Comparison of ENCODE assay signal across 8 cellular contexts in genomic region chrX:107675823-107676555, GRCh38. TPM values are rescaled to one million over a fixed set of nuclear protein-coding genes. Genes with fewer than 3 reads are reported as not detected.
DNase-seq lines count a peak whose midpoint lies in the region; ATAC-seq, FAIRE-seq and TF ChIP-seq lines count a peak whose summit lies in the region.

No MANE protein-coding gene starts in this region.

- H3K4me3 ChIP-seq in BLaER1 (no peak overlapping the region), MM.1S (ENCODE audit: low read length) (peak overlapping the region; percentile 79), heart left ventricle (peak overlapping the region in 11 of 12 donors; percentile 23 to 57 (median 50)), small intestine (ENCODE audit: low read depth in 1 of 2, low read length in 2 of 2) (peak overlapping the region; percentile 41 to 52)

- ATAC-seq in activated T-helper 17 cell treated with anti-CD3 and anti-CD28 coated beads, Interleukin-2, amount 50 U/mL, for 72 hours (replicated peaks) = no peak
- ATAC-seq in heart left ventricle (no peak), GM21447 (IDR thresholded peaks at IDR 0.05; ENCODE audit: unreplicated experiment) (no peak)

- H3K9me3 ChIP-seq in BLaER1 = no peaks in the 10 kb centered on the region
- H3K9me3 ChIP-seq in MM.1S (replicated peaks; ENCODE audit: insufficient read depth, low read length) = no peaks in the 10 kb centered on the region
- no peaks in the 10 kb centered on the region for H3K9me3 ChIP-seq in heart left ventricle
- H3K9me3 ChIP-seq in small intestine (ENCODE audit: control insufficient read depth, low read depth) = no peaks in the 10 kb centered on the region

- DNase-seq in MM.1S (peak; percentile 56), heart left ventricle (no peak), small intestine (peak; percentile 42), A172 (ENCODE audit: low spot score) (no peak), UCSD-AML1 (lab: John Stamatoyannopoulos, UW; ENCODE audit: unreplicated experiment) (no peak)

- TF ChIP-seq CTCF in MM.1S (IDR thresholded peaks at IDR 0.05; ENCODE audit: low read length) = no peak
- no peak for TF ChIP-seq CTCF in heart left ventricle (IDR thresholded peaks at IDR 0.05)

- H3K9me3 Mint-ChIP-seq in activated T-helper 17 cell treated with anti-CD3 and anti-CD28 coated beads, Interleukin-2, amount 50 U/mL, for 72 hours = no peaks in the 10 kb centered on the region

- no peaks in the 10 kb centered on the region for H3K27me3 Mint-ChIP-seq in activated T-helper 17 cell treated with anti-CD3 and anti-CD28 coated beads, Interleukin-2, amount 50 U/mL, for 72 hours

- H3K4me1 ChIP-seq in BLaER1 (peaks cover 75% of the 10 kb centered on the region), MM.1S (ENCODE audit: low read length) (peaks cover 35% of the 10 kb centered on the region), heart left ventricle (peaks cover 0 to 68% (median 20%) of the 10 kb centered on the region in 12 donors), small intestine (ENCODE audit: control insufficient read depth in 2 of 2, insufficient read depth in 1 of 2, low read depth in 1 of 2, low read length in 1 of 2) (peaks cover 0 to 7% of the 10 kb centered on the region in 2 donors)

- peak overlapping the region; percentile 88 for H3K4me3 Mint-ChIP-seq in activated T-helper 17 cell treated with anti-CD3 and anti-CD28 coated beads, Interleukin-2, amount 50 U/mL, for 72 hours

- intact Hi-C loops in heart left ventricle (cut with DNase I) = loop anchor here in 7 of 10 donors (2.0 to 5.0 kb wide), 4 partner anchors 36 to 41 kb away; no protein-coding TSS in a partner anchor

- peaks cover 17% of the 10 kb centered on the region; the same call in 1 of the 2 replicates for H3K79me2 ChIP-seq in MM.1S (ENCODE audit: low read length)

- peaks cover 25% of the 10 kb centered on the region for H3K4me1 Mint-ChIP-seq in activated T-helper 17 cell treated with anti-CD3 and anti-CD28 coated beads, Interleukin-2, amount 50 U/mL, for 72 hours

- H3K9me2 ChIP-seq in MM.1S (replicated peaks; ENCODE audit: insufficient read depth, low read length) = no peaks in the 10 kb centered on the region

- peak overlapping the region; percentile 98 for H3K27ac Mint-ChIP-seq in activated T-helper 17 cell treated with anti-CD3 and anti-CD28 coated beads, Interleukin-2, amount 50 U/mL, for 72 hours

- H3K4me2 ChIP-seq in BLaER1 (peak overlapping the region; percentile 74), MM.1S (ENCODE audit: low read depth, low read length) (peak overlapping the region; percentile 80)

- H3K27ac ChIP-seq in BLaER1 (no peak overlapping the region), MM.1S (ENCODE audit: low read length) (peak overlapping the region; percentile 98), heart left ventricle (peak overlapping the region; percentile 53 to 99 (median 89)), small intestine (ENCODE audit: low read depth in 1 of 2, low read length in 1 of 2) (peak overlapping the region; percentile 82 to 100)

- H3K9ac ChIP-seq in BLaER1 (no peak overlapping the region), MM.1S (ENCODE audit: low read length) (peak overlapping the region; percentile 100)

- H3K36me3 Mint-ChIP-seq in activated T-helper 17 cell treated with anti-CD3 and anti-CD28 coated beads, Interleukin-2, amount 50 U/mL, for 72 hours (ENCODE audit: low read depth) = peaks cover 27% of the 10 kb centered on the region

- H3K27me3 ChIP-seq in BLaER1 (peaks cover 91% of the 10 kb centered on the region), MM.1S (replicated peaks; ENCODE audit: insufficient read depth, low read length) (no peaks in the 10 kb centered on the region), heart left ventricle (peaks cover 0 to 11% (median 0%) of the 10 kb centered on the region in 9 donors), small intestine (ENCODE audit: control insufficient read depth in 2 of 2, insufficient read depth in 2 of 2, low read length in 2 of 2) (no peaks in the 10 kb centered on the region)

- H4K20me1 ChIP-seq in BLaER1 = peaks cover 47% of the 10 kb centered on the region
- no peaks in the 10 kb centered on the region for H4K20me1 ChIP-seq in MM.1S (ENCODE audit: insufficient read depth, low read length)

- peaks cover 33% of the 10 kb centered on the region for H3F3A ChIP-seq in MM.1S (ENCODE audit: insufficient read depth, low read length)

- H3K36me3 ChIP-seq in BLaER1 (no peaks in the 10 kb centered on the region), MM.1S (replicated peaks; ENCODE audit: insufficient read depth, low read length) (no peaks in the 10 kb centered on the region), heart left ventricle (no peaks in the 10 kb centered on the region), small intestine (ENCODE audit: control insufficient read depth in 2 of 2, insufficient read depth in 2 of 2, low read length in 2 of 2) (no peaks in the 10 kb centered on the region)

- 35 to 48% (median 42%) methylated on average over 9 of the region's 9 CpGs for WGBS in heart left ventricle, 4 donors
- 7 to 28% (median 13%) methylated on average over 9 of the region's 9 CpGs for WGBS in small intestine, 3 donors

- TF ChIP-seq POLR2A in heart left ventricle (IDR thresholded peaks at IDR 0.05) = no peak

- FAIRE-seq in small intestine (lab: Jason Lieb, UNC) = no peak

- 0 out of 2 replicates have a peak overlapping the region, but pooled peaks have one; percentile 63 for H2AFZ ChIP-seq in MM.1S (ENCODE audit: low read length)

RNA-seq across cellular contexts. Expression of gene PRPS1, which starts 47.7 kb away (rescaled TPM):
- total RNA-seq in activated T-helper 17 cell treated with anti-CD3 and anti-CD28 coated beads, Interleukin-2, amount 50 U/mL, for 72 hours = 100 to 1,000 TPM in 1 of 2 donors, 10 to 100 TPM in 1; 58.6 to 107 TPM
- total RNA-seq in heart left ventricle = 10 to 100 TPM; 19.4 to 32.0 (median 25.0) TPM
- polyA plus RNA-seq in heart left ventricle (10 to 100 TPM in 1 of 2 donors, 1 to 10 TPM in 1; 7.2 to 41.0 TPM), small intestine (10 to 100 TPM in 2 of 3 donors, 1 to 10 TPM in 1; 2.9 to 18.2 (median 13.2) TPM)
- 35.2 and 36.5 TPM in 2 replicates for total RNA-seq in A172 (2014; rRNA removed; shearing (Covaris generic))

Comparison
In these comparisons a context has a peak if more than half of its experiments do, and no peak if none do; other contexts are left out.
1. DNase-seq: peak in MM.1S (single experiment) and small intestine (single experiment); none in heart left ventricle (0 of 5), A172 (single experiment) and UCSD-AML1 (single experiment).